Comparison of ENCODE assay signal across 1 cellular context in the genomic region with DNA sequence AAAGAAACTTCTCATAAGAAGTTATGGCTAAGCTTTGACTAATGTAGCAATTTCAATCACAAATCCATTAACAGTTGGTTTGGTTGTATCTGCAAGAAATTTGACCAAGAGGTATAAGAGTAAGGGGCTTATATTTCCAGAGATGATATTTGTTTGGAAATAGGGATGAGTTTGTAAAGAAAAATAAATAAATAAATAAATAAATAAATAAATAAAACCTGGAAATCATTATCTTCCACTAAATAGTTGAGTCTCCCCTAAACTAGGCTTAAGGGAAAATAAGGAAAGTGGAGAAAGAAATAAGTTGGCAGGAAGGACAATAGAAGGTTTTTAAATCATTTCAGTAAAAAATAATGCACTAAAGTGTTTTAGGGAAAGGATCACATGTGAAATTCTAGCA.
TF ChIP-seq lines count a peak whose summit lies in the region.

No MANE protein-coding gene starts in this region.

TF ChIP-seq in HEK293, 187 proteins besides CTCF, POLR2A, EP300 and RAD21 (continued from another document and continues in another):
- no peak for TF ChIP-seq TSHZ1 (tag by site-specific recombination; IDR thresholded peaks at IDR 0.05; ENCODE audit: borderline replicate concordance)
- TF ChIP-seq KLF10 (tag by site-specific recombination; IDR thresholded peaks at IDR 0.05): no peak
- no peak for TF ChIP-seq ZNF423 (tag by site-specific recombination; IDR thresholded peaks at IDR 0.05)
- TF ChIP-seq ZNF626 (tag by site-specific recombination; IDR thresholded peaks at IDR 0.05): no peak
- peak; percentile 56 for TF ChIP-seq ZNF426 (tag by site-specific recombination; IDR thresholded peaks at IDR 0.05)
- 0 out of 2 replicates have a peak, but pooled peaks have one; percentile 13 for TF ChIP-seq REST (tag by site-specific recombination; IDR thresholded peaks at IDR 0.05)
- TF ChIP-seq ZNF433 (tag by site-specific recombination; IDR thresholded peaks at IDR 0.05; ENCODE audit: low read depth): no peak
- TF ChIP-seq ZNF76 (tag by site-specific recombination; IDR thresholded peaks at IDR 0.05; ENCODE audit: borderline replicate concordance, low read depth): no peak
- TF ChIP-seq SP3 (tag by site-specific recombination; IDR thresholded peaks at IDR 0.05): no peak
- peak; percentile 59 for TF ChIP-seq ZNF518A (tag by site-specific recombination; conservative IDR thresholded peaks at IDR 0.05; ENCODE audit: low read depth)
- TF ChIP-seq, protein P1, sequence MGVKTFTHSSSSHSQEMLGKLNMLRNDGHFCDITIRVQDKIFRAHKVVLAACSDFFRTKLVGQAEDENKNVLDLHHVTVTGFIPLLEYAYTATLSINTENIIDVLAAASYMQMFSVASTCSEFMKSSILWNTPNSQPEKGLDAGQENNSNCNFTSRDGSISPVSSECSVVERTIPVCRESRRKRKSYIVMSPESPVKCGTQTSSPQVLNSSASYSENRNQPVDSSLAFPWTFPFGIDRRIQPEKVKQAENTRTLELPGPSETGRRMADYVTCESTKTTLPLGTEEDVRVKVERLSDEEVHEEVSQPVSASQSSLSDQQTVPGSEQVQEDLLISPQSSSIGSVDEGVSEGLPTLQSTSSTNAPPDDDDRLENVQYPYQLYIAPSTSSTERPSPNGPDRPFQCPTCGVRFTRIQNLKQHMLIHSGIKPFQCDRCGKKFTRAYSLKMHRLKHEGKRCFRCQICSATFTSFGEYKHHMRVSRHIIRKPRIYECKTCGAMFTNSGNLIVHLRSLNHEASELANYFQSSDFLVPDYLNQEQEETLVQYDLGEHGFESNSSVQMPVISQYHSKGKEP (tag by site-specific recombination; IDR thresholded peaks at IDR 0.05): no peak
- TF ChIP-seq ZNF394 (tag by site-specific recombination; IDR thresholded peaks at IDR 0.05; ENCODE audit: borderline replicate concordance): peak; percentile 72; the same call in 1 of the 2 replicates
- TF ChIP-seq KLF17 (tag by site-specific recombination; IDR thresholded peaks at IDR 0.05): no peak
- TF ChIP-seq ZNF211 (tag by site-specific recombination; IDR thresholded peaks at IDR 0.05; ENCODE audit: low read depth): no peak
- TF ChIP-seq ZNF223 (tag by site-specific recombination; IDR thresholded peaks at IDR 0.05): no peak
- TF ChIP-seq ZNF585B (tag by site-specific recombination; IDR thresholded peaks at IDR 0.05): no peak
- TF ChIP-seq, protein P2, sequence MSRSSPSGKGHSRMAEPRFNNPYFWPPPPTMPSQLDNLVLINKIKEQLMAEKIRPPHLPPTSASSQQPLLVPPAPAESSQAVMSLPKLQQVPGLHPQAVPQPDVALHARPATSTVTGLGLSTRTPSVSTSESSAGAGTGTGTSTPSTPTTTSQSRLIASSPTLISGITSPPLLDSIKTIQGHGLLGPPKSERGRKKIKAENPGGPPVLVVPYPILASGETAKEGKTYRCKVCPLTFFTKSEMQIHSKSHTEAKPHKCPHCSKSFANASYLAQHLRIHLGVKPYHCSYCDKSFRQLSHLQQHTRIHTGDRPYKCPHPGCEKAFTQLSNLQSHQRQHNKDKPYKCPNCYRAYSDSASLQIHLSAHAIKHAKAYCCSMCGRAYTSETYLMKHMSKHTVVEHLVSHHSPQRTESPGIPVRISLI (tag by site-specific recombination; IDR thresholded peaks at IDR 0.05): no peak
- TF ChIP-seq GLIS2 (tag by site-specific recombination; IDR thresholded peaks at IDR 0.05): no peak
- TF ChIP-seq, protein P3, sequence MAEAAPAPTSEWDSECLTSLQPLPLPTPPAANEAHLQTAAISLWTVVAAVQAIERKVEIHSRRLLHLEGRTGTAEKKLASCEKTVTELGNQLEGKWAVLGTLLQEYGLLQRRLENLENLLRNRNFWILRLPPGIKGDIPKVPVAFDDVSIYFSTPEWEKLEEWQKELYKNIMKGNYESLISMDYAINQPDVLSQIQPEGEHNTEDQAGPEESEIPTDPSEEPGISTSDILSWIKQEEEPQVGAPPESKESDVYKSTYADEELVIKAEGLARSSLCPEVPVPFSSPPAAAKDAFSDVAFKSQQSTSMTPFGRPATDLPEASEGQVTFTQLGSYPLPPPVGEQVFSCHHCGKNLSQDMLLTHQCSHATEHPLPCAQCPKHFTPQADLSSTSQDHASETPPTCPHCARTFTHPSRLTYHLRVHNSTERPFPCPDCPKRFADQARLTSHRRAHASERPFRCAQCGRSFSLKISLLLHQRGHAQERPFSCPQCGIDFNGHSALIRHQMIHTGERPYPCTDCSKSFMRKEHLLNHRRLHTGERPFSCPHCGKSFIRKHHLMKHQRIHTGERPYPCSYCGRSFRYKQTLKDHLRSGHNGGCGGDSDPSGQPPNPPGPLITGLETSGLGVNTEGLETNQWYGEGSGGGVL (tag by site-specific recombination; IDR thresholded peaks at IDR 0.05): no peak
- TF ChIP-seq ZNF112 (tag by site-specific recombination; IDR thresholded peaks at IDR 0.05): no peak
- no peak for TF ChIP-seq ZBTB7A (tag by site-specific recombination; IDR thresholded peaks at IDR 0.05; ENCODE audit: low read depth)
- TF ChIP-seq ZNF837 (tag by site-specific recombination; IDR thresholded peaks at IDR 0.05): no peak
- peak; percentile 7; the same call in 1 of the 2 replicates for TF ChIP-seq ZNF654 (tag by site-specific recombination; IDR thresholded peaks at IDR 0.05; ENCODE audit: low read depth)
- no peak for TF ChIP-seq ZNF558 (tag by site-specific recombination; IDR thresholded peaks at IDR 0.05)
- TF ChIP-seq ZNF121 (tag by site-specific recombination; IDR thresholded peaks at IDR 0.05): no peak
- TF ChIP-seq ZNF19 (tag by site-specific recombination; IDR thresholded peaks at IDR 0.05; ENCODE audit: low read depth): no peak
- no peak for TF ChIP-seq ZNF776 (tag by site-specific recombination; IDR thresholded peaks at IDR 0.05; ENCODE audit: borderline replicate concordance)
- TF ChIP-seq ZNF600 (tag by site-specific recombination; IDR thresholded peaks at IDR 0.05): no peak
- no peak for TF ChIP-seq PRDM1 (tag by site-specific recombination; IDR thresholded peaks at IDR 0.05)
- TF ChIP-seq GLI2 (tag by site-specific recombination; IDR thresholded peaks at IDR 0.05; ENCODE audit: borderline replicate concordance, low read depth): no peak
- TF ChIP-seq ZNF623 (tag by site-specific recombination; IDR thresholded peaks at IDR 0.05): peak; percentile 51
- no peak for TF ChIP-seq REPIN1 (tag by site-specific recombination; IDR thresholded peaks at IDR 0.05; ENCODE audit: low read depth)
- no peak for TF ChIP-seq ZBTB48 (tag by site-specific recombination; IDR thresholded peaks at IDR 0.05)
- TF ChIP-seq SALL2 (tag by site-specific recombination; IDR thresholded peaks at IDR 0.05; ENCODE audit: borderline replicate concordance): no peak
- no peak for TF ChIP-seq ZNF701 (tag by site-specific recombination; IDR thresholded peaks at IDR 0.05)
- no peak for TF ChIP-seq ZNF48 (tag by site-specific recombination; IDR thresholded peaks at IDR 0.05)
